22 cellular contexts compared by ENCODE assay signal in the genomic region with DNA sequence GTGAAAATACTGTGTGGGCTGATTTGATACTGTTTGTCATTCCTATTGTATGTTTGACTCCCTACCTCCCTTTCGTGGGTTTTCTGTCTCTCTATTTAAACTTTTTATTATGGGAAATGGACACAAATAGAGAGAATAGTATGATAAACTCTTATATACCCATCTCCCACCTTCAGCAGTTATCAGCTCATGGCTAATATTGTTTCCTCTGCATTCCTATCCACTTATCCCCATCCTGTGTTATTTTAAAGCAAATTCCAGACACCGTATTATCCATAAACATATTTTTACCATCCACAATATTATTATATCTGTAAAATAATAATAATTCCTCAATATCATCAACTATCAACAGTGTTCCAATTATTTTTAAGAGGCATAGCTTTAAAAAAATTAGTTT.
"Had no signal": no experiment of that assay in that cellular context is flagged by ENCODE, and none has a peak within 500 bp of the region (broad histone marks: within the 10 kb centered on the region; RNA-seq: fewer than 3 reads in every experiment).

No MANE protein-coding gene starts in this region.

- H3K4me1 ChIP-seq: breast epithelium, colonic mucosa had no signal

- H3K4me3 Mint-ChIP-seq: endodermal cell had no signal

- H3K27ac ChIP-seq: epithelial cell of prostate, left lung, SJCRH30, thoracic aorta had no signal

- H3K9me3 ChIP-seq: breast epithelium, colonic mucosa, heart right ventricle, left lung, SJCRH30, thoracic aorta, upper lobe of left lung had no signal

- DNase-seq: activated CD4-positive, alpha-beta T cell treated with anti-CD3 and anti-CD28 coated beads for 4 hours; activated CD4-positive, alpha-beta T cell treated with anti-CD3 and anti-CD28 coated beads, Interleukin-2, amount 50 U/mL, for 48 hours; activated CD4-positive, CD25-positive, alpha-beta regulatory T cell; activated gamma-delta T cell; colonic mucosa; endodermal cell; heart right ventricle; kidney; left lung; mammary epithelial cell; midbrain; nucleus accumbens; SJCRH30; stimulated activated CD4-positive, alpha-beta T cell treated with anti-CD3 and anti-CD28 coated beads, Interleukin-4, amount 100 ng/mL, for 1 hour; stimulated activated naive CD4-positive, alpha-beta T cell treated with Interleukin-2 at 50 U/mL for 16 hours; T-helper 1 cell; upper lobe of left lung had no signal

- H3K9me3 Mint-ChIP-seq: activated T-helper 1 cell treated with anti-CD3 and anti-CD28 coated beads, Interleukin-12 subunit alpha, Interleukin-12 subunit beta, Interleukin-2, Interleukin-4 antibody, amounts not matched to agents 30 ng/mL and 10 ng/mL and 1 ng/mL, durations not matched to agents 14 hours and 24 hours and 36 hours; endodermal cell had no signal

- H3K27me3 ChIP-seq: breast epithelium, colonic mucosa, heart right ventricle, left lung, SJCRH30, upper lobe of left lung had no signal

- H3K27ac Mint-ChIP-seq: activated T-helper 1 cell treated with anti-CD3 and anti-CD28 coated beads, Interleukin-12 subunit alpha, Interleukin-12 subunit beta, Interleukin-2, Interleukin-4 antibody, amounts not matched to agents 30 ng/mL and 10 ng/mL and 1 ng/mL, durations not matched to agents 14 hours and 24 hours and 36 hours; endodermal cell had no signal

- H3K4me3 ChIP-seq: breast epithelium, colonic mucosa, heart right ventricle, left lung, SJCRH30, smooth muscle cell, thoracic aorta, upper lobe of left lung had no signal

- H3K36me3 ChIP-seq: breast epithelium, colonic mucosa, heart right ventricle, left lung, SJCRH30, thoracic aorta, upper lobe of left lung had no signal
